Comparison of ENCODE assay signal across 13 cellular contexts in genomic region chr2:21263622-21264021, GRCh38.
"Had no signal": no experiment of that assay in that cellular context is flagged by ENCODE, and none has a peak within 500 bp of the region (broad histone marks: within the 10 kb centered on the region; RNA-seq: fewer than 3 reads in every experiment).

No MANE protein-coding gene starts in this region.

- H3K27ac ChIP-seq: colonic mucosa, gastroesophageal sphincter, hepatocyte, sigmoid colon, suprapubic skin had no signal

- ATAC-seq: activated T-cell treated with anti-CD3 and anti-CD28 coated beads, Interleukin-2, amount 50 U/mL, for 72 hours; gastroesophageal sphincter had no signal

- DNase-seq: activated CD4-positive, alpha-beta T cell treated with anti-CD3 and anti-CD28 coated beads, Interleukin-2, amount 50 U/mL, for 48 hours; activated CD4-positive, CD25-positive, alpha-beta regulatory T cell treated with anti-CD3 and anti-CD28 coated beads, Interleukin-2, amount 50 U/mL, for 72 hours; activated naive CD8-positive, alpha-beta T cell treated with anti-CD3 and anti-CD28 coated beads, Interleukin-2, amount 10 ng/mL, durations not matched to agents 7 days and 5 days; activated T-cell treated with anti-CD3 and anti-CD28 coated beads, Interleukin-2, amount 50 U/mL, for 72 hours; colonic mucosa; effector memory CD4-positive, alpha-beta T cell; sigmoid colon; stimulated activated CD4-positive, alpha-beta T cell treated with anti-CD3 and anti-CD28 coated beads, Interleukin-12 subunit alpha, Interleukin-12 subunit beta, amount 100 ng/mL, for 4 hours; stimulated activated naive CD4-positive, alpha-beta T cell; T-helper 9 cell had no signal
